ENCODE assay signal across 26 cellular contexts in the genomic region with DNA sequence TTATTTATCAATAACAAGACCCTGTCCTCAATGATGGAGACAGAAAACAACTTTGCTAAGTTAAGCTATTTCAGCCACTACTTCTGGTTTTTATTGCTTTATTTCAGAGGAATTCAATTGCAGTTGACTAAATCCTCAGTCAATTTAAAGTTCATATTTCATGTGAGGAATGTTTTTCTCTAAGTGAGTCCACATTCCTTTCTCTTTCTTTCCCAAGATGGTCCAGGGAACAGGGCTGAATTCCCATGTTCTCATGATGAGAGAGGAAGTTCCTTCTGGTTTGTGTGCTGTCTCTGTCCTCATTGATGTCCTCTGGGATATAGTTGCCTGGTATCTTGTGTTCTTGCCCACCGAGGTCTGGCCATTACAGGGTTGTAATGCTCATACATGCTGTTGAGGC.
DNase-seq lines count a peak whose midpoint lies in the region; ATAC-seq and TF ChIP-seq lines count a peak whose summit lies in the region.
"Had no signal": no experiment of that assay in that cellular context is flagged by ENCODE, and none has a peak within 500 bp of the region (broad histone marks: within the 10 kb centered on the region; RNA-seq: fewer than 3 reads in every experiment).

No MANE protein-coding gene starts in this region.

- H3K9me3 ChIP-seq in adipocyte (ENCODE audit: control insufficient read depth, low read length) = no peaks in the 10 kb centered on the region
- H3K9me3 ChIP-seq: breast epithelium, gastrocnemius medialis, pancreas, tibial nerve had no signal

- no peaks in the 10 kb centered on the region for H3K36me3 ChIP-seq in adipocyte (ENCODE audit: control insufficient read depth, insufficient read depth, low read length, severe bottlenecking)
- H3K36me3 ChIP-seq: breast epithelium, gastrocnemius medialis, pancreas, tibial nerve had no signal

- no peak for TF ChIP-seq CTCF in fibroblast of mammary gland (conservative IDR thresholded peaks at IDR 0.05; ENCODE audit: control insufficient read depth, insufficient read depth, low read depth, low read length)
- TF ChIP-seq CTCF in GM13977 (IDR thresholded peaks at IDR 0.05; ENCODE audit: extremely low read depth, insufficient read depth, missing control alignments) = no peak

- H3K4me3 ChIP-seq in adipocyte (ENCODE audit: low read length) (peak overlapping the region; percentile 36), fibroblast of mammary gland (ENCODE audit: control insufficient read depth, low read depth, low read length) (no peak overlapping the region)
- H3K4me3 ChIP-seq: breast epithelium, gastrocnemius medialis, GM23338, pancreas, tibial nerve had no signal

- H3K27me3 ChIP-seq in adipocyte (replicated peaks; ENCODE audit: control insufficient read depth, insufficient read depth, low read length) = no peaks in the 10 kb centered on the region
- H3K27me3 ChIP-seq: breast epithelium, gastrocnemius medialis, pancreas, tibial nerve had no signal

- in situ Hi-C loops in GM13977 (cut with MboI; ENCODE audit: low pct_unique_long_range_greater_than_20kb, low sequenced_read_pairs, unreplicated experiment) = no loop called here

- peak; percentile 30 for ATAC-seq in sciatic nerve
- no peak for ATAC-seq in HG03521 (IDR thresholded peaks at IDR 0.05; ENCODE audit: unreplicated experiment)
- ATAC-seq: activated CD8-positive, alpha-beta T cell treated with anti-CD3 and anti-CD28 coated beads, Interleukin-2, amount 10 ng/mL, durations not matched to agents 7 days and 5 days; gastrocnemius medialis; GM23338; left ventricle myocardium superior; natural killer cell; pancreas; right cardiac atrium; stimulated activated naive CD8-positive, alpha-beta T cell treated with anti-CD3 and anti-CD28 coated beads, Interleukin-15, amount 100 ng/mL, for 72 hours had no signal

- intact Hi-C loops in sciatic nerve (cut with DNase I) = no loop called here

- H3K9ac ChIP-seq in adipocyte (ENCODE audit: low read length) = no peak overlapping the region

- DNase-seq in EH (ENCODE audit: low read depth) (peak; percentile 92), adipocyte (ENCODE audit: low read depth) (peak; percentile 79), fibroblast of mammary gland (ENCODE audit: low read depth) (peak; percentile 31), sciatic nerve (ENCODE audit: low spot score) (no peak), foreskin melanocyte (no peak), GM13977 (ENCODE audit: low spot score) (no peak), NCI-H82 (lab: John Stamatoyannopoulos, UW) (no peak)
- DNase-seq: activated CD4-positive, alpha-beta T cell treated with anti-CD3 and anti-CD28 coated beads for 1 hour; activated CD8-positive, alpha-beta T cell treated with anti-CD3 and anti-CD28 coated beads, Interleukin-2, amount 10 ng/mL, durations not matched to agents 7 days and 5 days; activated effector memory CD4-positive, alpha-beta T cell treated with anti-CD3 and anti-CD28 coated beads, Interleukin-2, amount 50 U/mL, for 16 hours; activated naive CD8-positive, alpha-beta T cell treated with anti-CD3 and anti-CD28 coated beads, Interleukin-2, amount 10 ng/mL, durations not matched to agents 7 days and 5 days; CD4-positive, alpha-beta T cell; gastrocnemius medialis; hypothalamus; islet precursor cell; left ventricle myocardium superior; natural killer cell; NCI-H1092; NCI-H2029; pancreas; right cardiac atrium; stimulated activated naive CD8-positive, alpha-beta T cell treated with anti-CD3 and anti-CD28 coated beads, Interleukin-15, amount 100 ng/mL, for 72 hours had no signal

- peaks cover 16% of the 10 kb centered on the region for H3K4me1 ChIP-seq in adipocyte (ENCODE audit: control insufficient read depth, insufficient read depth, low read length)
- H3K4me1 ChIP-seq: breast epithelium, gastrocnemius medialis, pancreas had no signal

Comparison
In these comparisons a context has a peak if more than half of its experiments do, and no peak if none do; other contexts are left out.
1. DNase-seq: peak in EH (single experiment), adipocyte (single experiment) and fibroblast of mammary gland (single experiment); none in sciatic nerve (single experiment), foreskin melanocyte (single experiment), GM13977 (single experiment) and NCI-H82 (single experiment).